Comparison of ENCODE assay signal across 17 cellular contexts in genomic region chr11:126893796-126894195, GRCh38.
"Had no signal": no experiment of that assay in that cellular context is flagged by ENCODE, and none has a peak within 500 bp of the region (broad histone marks: within the 10 kb centered on the region; RNA-seq: fewer than 3 reads in every experiment).

No MANE protein-coding gene starts in this region.

- H3K27ac ChIP-seq: brain microvascular endothelial cell, epithelial cell of prostate, gastroesophageal sphincter, left lung had no signal

- DNase-seq: activated CD4-positive, alpha-beta memory T cell treated with anti-CD3 and anti-CD28 coated beads for 36 hours; activated CD4-positive, CD25-positive, alpha-beta regulatory T cell treated with anti-CD3 and anti-CD28 coated beads, Interleukin-2, amount 50 U/mL, for 72 hours; activated CD8-positive, alpha-beta memory T cell treated with anti-CD3 and anti-CD28 coated beads, Interleukin-2, amount 50 U/mL, for 4 hours; amygdala; brain microvascular endothelial cell; effector memory CD8-positive, alpha-beta T cell; islet precursor cell; left lung; mesenchymal stem cell; stimulated activated CD4-positive, alpha-beta T cell treated with anti-CD3 and anti-CD28 coated beads, Interleukin-2, amount 100 ng/mL, for 24 hours; stimulated activated naive CD4-positive, alpha-beta T cell had no signal

- ATAC-seq: effector memory CD8-positive, alpha-beta T cell; gastroesophageal sphincter; left lung; sciatic nerve had no signal

- H3K36me3 ChIP-seq: brain microvascular endothelial cell, gastroesophageal sphincter, left lung had no signal

- H3K36me3 Mint-ChIP-seq: activated CD4-positive, alpha-beta memory T cell treated with anti-CD3 and anti-CD28 coated beads for 36 hours; activated naive CD4-positive, alpha-beta T cell treated with anti-CD3 and anti-CD28 coated beads, Interleukin-2, amount 50 U/mL, for 24 hours had no signal

- H3K4me1 ChIP-seq: left lung had no signal

- H3K4me1 Mint-ChIP-seq: activated naive CD4-positive, alpha-beta T cell treated with anti-CD3 and anti-CD28 coated beads, Interleukin-2, amount 50 U/mL, for 24 hours had no signal

- H3K4me3 ChIP-seq: gastroesophageal sphincter, left lung had no signal

- H3K4me3 Mint-ChIP-seq: activated CD4-positive, alpha-beta memory T cell treated with anti-CD3 and anti-CD28 coated beads for 36 hours; activated naive CD4-positive, alpha-beta T cell treated with anti-CD3 and anti-CD28 coated beads, Interleukin-2, amount 50 U/mL, for 24 hours; dendritic cell treated with granulocyte-macrophage colony-stimulating factor and Interleukin-4, amounts not matched to agents 40 ng/mL and 50 ng/mL, for 4 days; effector memory CD8-positive, alpha-beta T cell; nephron had no signal

- H3K27me3 ChIP-seq: brain microvascular endothelial cell, left lung had no signal

- H3K27me3 Mint-ChIP-seq: activated CD4-positive, alpha-beta memory T cell treated with anti-CD3 and anti-CD28 coated beads for 36 hours; dendritic cell treated with granulocyte-macrophage colony-stimulating factor and Interleukin-4, amounts not matched to agents 40 ng/mL and 50 ng/mL, for 4 days had no signal

- H3K27ac Mint-ChIP-seq: activated CD4-positive, alpha-beta memory T cell treated with anti-CD3 and anti-CD28 coated beads for 36 hours; activated naive CD4-positive, alpha-beta T cell treated with anti-CD3 and anti-CD28 coated beads, Interleukin-2, amount 50 U/mL, for 24 hours; dendritic cell treated with granulocyte-macrophage colony-stimulating factor and Interleukin-4, amounts not matched to agents 40 ng/mL and 50 ng/mL, for 4 days; effector memory CD8-positive, alpha-beta T cell had no signal
